ENCODE assay signal across 29 cellular contexts in genomic region chrX:148804579-148804978, GRCh38.
"Had no signal": no experiment of that assay in that cellular context is flagged by ENCODE, and none has a peak within 500 bp of the region (broad histone marks: within the 10 kb centered on the region; RNA-seq: fewer than 3 reads in every experiment).

No MANE protein-coding gene starts in this region.

- ATAC-seq: left colon; naive thymus-derived CD4-positive, alpha-beta T cell; psoas muscle; T-helper 17 cell had no signal

- H3K4me3 Mint-ChIP-seq: activated CD4-positive, alpha-beta memory T cell treated with anti-CD3 and anti-CD28 coated beads for 36 hours; activated CD4-positive, alpha-beta T cell treated with anti-CD3 and anti-CD28 coated beads, Interleukin-2, amount 10 ng/mL, durations not matched to agents 24 days and 14 days; activated T-helper 1 cell treated with anti-CD3 and anti-CD28 coated beads, Interleukin-12 subunit alpha, Interleukin-12 subunit beta, Interleukin-2, Interleukin-4 antibody, amounts not matched to agents 30 ng/mL and 10 ng/mL and 1 ng/mL, durations not matched to agents 14 hours and 24 hours and 36 hours; central memory CD8-positive, alpha-beta T cell; immature natural killer cell; memory B cell; naive thymus-derived CD4-positive, alpha-beta T cell; T-helper 17 cell had no signal

- H3K27ac ChIP-seq: parathyroid adenoma, psoas muscle, spleen, tibial nerve had no signal

- H2AFZ ChIP-seq: parathyroid adenoma had no signal

- H3K4me1 Mint-ChIP-seq: activated CD4-positive, alpha-beta T cell treated with anti-CD3 and anti-CD28 coated beads, Interleukin-2, amount 10 ng/mL, durations not matched to agents 24 days and 14 days; central memory CD8-positive, alpha-beta T cell; immature natural killer cell; memory B cell; naive thymus-derived CD4-positive, alpha-beta T cell; T-helper 17 cell had no signal

- H3K4me1 ChIP-seq: parathyroid adenoma, psoas muscle, spleen, tibial nerve had no signal

- H3K27ac Mint-ChIP-seq: activated CD4-positive, alpha-beta memory T cell treated with anti-CD3 and anti-CD28 coated beads for 36 hours; activated CD4-positive, alpha-beta T cell treated with anti-CD3 and anti-CD28 coated beads, Interleukin-2, amount 10 ng/mL, durations not matched to agents 24 days and 14 days; activated T-helper 1 cell treated with anti-CD3 and anti-CD28 coated beads, Interleukin-12 subunit alpha, Interleukin-12 subunit beta, Interleukin-2, Interleukin-4 antibody, amounts not matched to agents 30 ng/mL and 10 ng/mL and 1 ng/mL, durations not matched to agents 14 hours and 24 hours and 36 hours; immature natural killer cell; memory B cell; naive thymus-derived CD4-positive, alpha-beta T cell; T-helper 17 cell had no signal

- H3K4me3 ChIP-seq: psoas muscle, spleen, tibial nerve had no signal

- H3K9me3 Mint-ChIP-seq: activated CD4-positive, alpha-beta memory T cell treated with anti-CD3 and anti-CD28 coated beads for 36 hours; activated CD4-positive, alpha-beta T cell treated with anti-CD3 and anti-CD28 coated beads, Interleukin-2, amount 10 ng/mL, durations not matched to agents 24 days and 14 days; activated T-helper 1 cell treated with anti-CD3 and anti-CD28 coated beads, Interleukin-12 subunit alpha, Interleukin-12 subunit beta, Interleukin-2, Interleukin-4 antibody, amounts not matched to agents 30 ng/mL and 10 ng/mL and 1 ng/mL, durations not matched to agents 14 hours and 24 hours and 36 hours; central memory CD8-positive, alpha-beta T cell; memory B cell; naive thymus-derived CD4-positive, alpha-beta T cell had no signal

- H3K27me3 Mint-ChIP-seq: activated CD4-positive, alpha-beta memory T cell treated with anti-CD3 and anti-CD28 coated beads for 36 hours; activated CD4-positive, alpha-beta T cell treated with anti-CD3 and anti-CD28 coated beads, Interleukin-2, amount 10 ng/mL, durations not matched to agents 24 days and 14 days; central memory CD8-positive, alpha-beta T cell; memory B cell; naive thymus-derived CD4-positive, alpha-beta T cell; T-helper 17 cell had no signal

- H3K36me3 ChIP-seq: spleen, tibial nerve had no signal

- H3K9me3 ChIP-seq: psoas muscle, spleen, tibial nerve had no signal

- H3K36me3 Mint-ChIP-seq: activated CD4-positive, alpha-beta memory T cell treated with anti-CD3 and anti-CD28 coated beads for 36 hours; immature natural killer cell; memory B cell; naive thymus-derived CD4-positive, alpha-beta T cell had no signal

- H3K9ac ChIP-seq: parathyroid adenoma had no signal

- H3K79me2 ChIP-seq: parathyroid adenoma had no signal

- H3K27me3 ChIP-seq: spleen, tibial nerve had no signal

- DNase-seq: activated CD4-positive, alpha-beta memory T cell treated with anti-CD3 and anti-CD28 coated beads for 36 hours; activated CD4-positive, alpha-beta T cell treated with anti-CD3 and anti-CD28 coated beads, Interleukin-2, amount 10 ng/mL, durations not matched to agents 24 days and 14 days; activated CD4-positive, CD25-positive, alpha-beta regulatory T cell treated with anti-CD3 and anti-CD28 coated beads, Interleukin-2, amount 50 U/mL, for 72 hours; activated CD8-positive, alpha-beta memory T cell treated with anti-CD3 and anti-CD28 coated beads, Interleukin-2, amount 50 U/mL, for 4 hours; activated gamma-delta T cell; activated naive CD4-positive, alpha-beta T cell treated with anti-CD3 and anti-CD28 coated beads, Interleukin-2, amount 50 U/mL, for 16 hours; activated T-cell treated with anti-CD3 and anti-CD28 coated beads, Interleukin-2, amount 50 U/mL, for 1 hour; amniotic stem cell; dermis blood vessel endothelial cell; effector CD8-positive, alpha-beta T cell; foreskin fibroblast; head of caudate nucleus; hypothalamus; immature natural killer cell; kidney; left colon; midbrain; naive thymus-derived CD4-positive, alpha-beta T cell; nucleus accumbens; psoas muscle; spleen; stimulated activated naive CD4-positive, alpha-beta T cell; T-helper 17 cell; T1000 had no signal
